18 cellular contexts compared by ENCODE assay signal in genomic region chr7:77859343-77859742, GRCh38.
"Had no signal": no experiment of that assay in that cellular context is flagged by ENCODE, and none has a peak within 500 bp of the region (broad histone marks: within the 10 kb centered on the region; RNA-seq: fewer than 3 reads in every experiment).

No MANE protein-coding gene starts in this region.

- H3K36me3 ChIP-seq: breast epithelium, thyroid gland had no signal

- H3K4me1 ChIP-seq: breast epithelium, foreskin keratinocyte, parathyroid adenoma had no signal

- ATAC-seq: effector memory CD8-positive, alpha-beta T cell; foreskin keratinocyte; left ventricle myocardium superior; stimulated activated effector memory CD8-positive, alpha-beta T cell treated with anti-CD3 and anti-CD28 coated beads, Interleukin-12 subunit alpha, Interleukin-12 subunit beta, amount 100 ng/mL, for 72 hours had no signal

- H3K4me1 Mint-ChIP-seq: neural crest cell had no signal

- H3K4me3 Mint-ChIP-seq: activated naive CD4-positive, alpha-beta T cell treated with anti-CD3 and anti-CD28 coated beads, Interleukin-2, amount 10 ng/mL, durations not matched to agents 7 days and 5 days; effector memory CD8-positive, alpha-beta T cell; neural crest cell; stimulated activated effector memory CD8-positive, alpha-beta T cell treated with anti-CD3 and anti-CD28 coated beads, Interleukin-12 subunit alpha, Interleukin-12 subunit beta, amount 100 ng/mL, for 72 hours had no signal

- DNase-seq: activated CD4-positive, alpha-beta T cell treated with anti-CD3 and anti-CD28 coated beads, Interleukin-2, amount 50 U/mL, for 1 hour; activated CD8-positive, alpha-beta memory T cell treated with anti-CD3 and anti-CD28 coated beads for 24 hours; activated naive CD4-positive, alpha-beta T cell treated with anti-CD3 and anti-CD28 coated beads, Interleukin-2, amount 10 ng/mL, durations not matched to agents 7 days and 5 days; cerebellar nuclear complex; dermis blood vessel endothelial cell; effector memory CD8-positive, alpha-beta T cell; foreskin keratinocyte; glutamatergic neuron; left ventricle myocardium superior; retina; stimulated activated CD4-positive, alpha-beta T cell treated with anti-CD3 and anti-CD28 coated beads, Interleukin-12 subunit alpha, Interleukin-12 subunit beta, amount 100 ng/mL, for 4 hours; stimulated activated CD4-positive, alpha-beta T cell treated with anti-CD3 and anti-CD28 coated beads, Interleukin-2, amount 100 ng/mL, for 24 hours; thyroid gland had no signal

- H3K27ac Mint-ChIP-seq: activated naive CD4-positive, alpha-beta T cell treated with anti-CD3 and anti-CD28 coated beads, Interleukin-2, amount 10 ng/mL, durations not matched to agents 7 days and 5 days; stimulated activated effector memory CD8-positive, alpha-beta T cell treated with anti-CD3 and anti-CD28 coated beads, Interleukin-12 subunit alpha, Interleukin-12 subunit beta, amount 100 ng/mL, for 72 hours had no signal

- H3K27ac ChIP-seq: ascending aorta, breast epithelium, foreskin keratinocyte, parathyroid adenoma, thyroid gland had no signal

- H3K27me3 ChIP-seq: ascending aorta, breast epithelium, foreskin keratinocyte, thyroid gland had no signal

- H3K9me3 Mint-ChIP-seq: activated naive CD4-positive, alpha-beta T cell treated with anti-CD3 and anti-CD28 coated beads, Interleukin-2, amount 10 ng/mL, durations not matched to agents 7 days and 5 days; effector memory CD8-positive, alpha-beta T cell; neural crest cell; stimulated activated effector memory CD8-positive, alpha-beta T cell treated with anti-CD3 and anti-CD28 coated beads, Interleukin-12 subunit alpha, Interleukin-12 subunit beta, amount 100 ng/mL, for 72 hours had no signal

- H3K4me3 ChIP-seq: ascending aorta, breast epithelium, thyroid gland had no signal

- H3K9me3 ChIP-seq: thyroid gland had no signal

- H3K27me3 Mint-ChIP-seq: activated naive CD4-positive, alpha-beta T cell treated with anti-CD3 and anti-CD28 coated beads, Interleukin-2, amount 10 ng/mL, durations not matched to agents 7 days and 5 days; effector memory CD8-positive, alpha-beta T cell had no signal
